ENCODE assay signal across 29 cellular contexts in the genomic region with DNA sequence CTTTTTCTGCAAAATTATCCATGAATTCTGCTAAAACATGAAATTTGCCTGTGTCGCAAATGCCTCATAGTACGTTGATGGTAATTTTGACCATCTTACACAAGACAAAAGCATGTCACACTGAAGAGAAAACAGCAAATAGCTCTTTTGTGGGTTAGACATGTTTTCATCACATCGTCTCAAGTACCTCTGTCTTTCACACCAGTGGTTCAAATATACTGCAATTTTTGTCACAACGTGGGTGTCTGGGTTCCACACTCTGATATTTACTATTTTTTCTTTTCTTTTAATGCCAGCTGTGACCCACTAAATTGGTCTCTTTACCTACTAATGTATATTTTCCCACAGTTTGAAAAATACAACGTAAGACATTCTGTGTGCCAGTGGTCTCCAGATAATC. TPM values are rescaled to one million over a fixed set of nuclear protein-coding genes. Genes with fewer than 3 reads are reported as not detected.
A peak's percentile ranks its signal among the peaks of the same experiment; 100 is the strongest.
DNase-seq lines count a peak whose midpoint lies in the region; ATAC-seq and TF ChIP-seq lines count a peak whose summit lies in the region.
"Had no signal": no experiment of that assay in that cellular context is flagged by ENCODE, and none has a peak within 500 bp of the region (broad histone marks: within the 10 kb centered on the region; RNA-seq: fewer than 3 reads in every experiment).

No MANE protein-coding gene starts in this region.

- peak overlapping the region in 6 of 8 donors; percentile 62 to 88 (median 76) for H3K27ac Mint-ChIP-seq in CD8-positive, alpha-beta memory T cell
- peak overlapping the region; percentile 50 to 53 for H3K27ac Mint-ChIP-seq in effector memory CD8-positive, alpha-beta T cell
- peak overlapping the region; percentile 90 to 97 for H3K27ac Mint-ChIP-seq in natural killer cell
- peak overlapping the region; percentile 18 for H3K27ac Mint-ChIP-seq in stimulated activated effector memory CD8-positive, alpha-beta T cell treated with anti-CD3 and anti-CD28 coated beads, Interleukin-12 subunit alpha, Interleukin-12 subunit beta, amount 100 ng/mL, for 72 hours
- H3K27ac Mint-ChIP-seq in activated naive CD8-positive, alpha-beta T cell treated with anti-CD3 and anti-CD28 coated beads for 36 hours: no peak overlapping the region
- no peak overlapping the region for H3K27ac Mint-ChIP-seq in nephron progenitor cell
- H3K27ac Mint-ChIP-seq: B cell; CD4-positive, alpha-beta T cell; CD8-positive, alpha-beta T cell had no signal

- intact Hi-C loops in natural killer cell (cut with micrococcal nuclease): loop anchor here (1.0 kb wide), 1 partner anchor 10 kb away; the partner anchor contains the start of gene KLRB1

- no peaks in the 10 kb centered on the region for H3K36me3 ChIP-seq in CD8-positive, alpha-beta memory T cell (ENCODE audit: insufficient read depth, low read length)
- H3K36me3 ChIP-seq: BLaER1 treated with 17β-estradiol and CSF1 and Interleukin-3, amounts not matched to agents 10 nM and 100 nM had no signal

- peak overlapping the region in 2 of 7 donors; percentile 35 to 47 for H3K4me3 Mint-ChIP-seq in CD8-positive, alpha-beta memory T cell
- H3K4me3 Mint-ChIP-seq in effector memory CD8-positive, alpha-beta T cell: no peak overlapping the region
- peak overlapping the region; percentile 74 for H3K4me3 Mint-ChIP-seq in natural killer cell
- peak overlapping the region; percentile 18 for H3K4me3 Mint-ChIP-seq in stimulated activated effector memory CD8-positive, alpha-beta T cell treated with anti-CD3 and anti-CD28 coated beads, Interleukin-12 subunit alpha, Interleukin-12 subunit beta, amount 100 ng/mL, for 72 hours
- no peak overlapping the region for H3K4me3 Mint-ChIP-seq in activated naive CD8-positive, alpha-beta T cell treated with anti-CD3 and anti-CD28 coated beads for 36 hours
- H3K4me3 Mint-ChIP-seq in nephron progenitor cell: no peak overlapping the region
- H3K4me3 Mint-ChIP-seq: B cell; CD4-positive, alpha-beta T cell; CD8-positive, alpha-beta T cell had no signal

- H3K9me3 Mint-ChIP-seq in CD8-positive, alpha-beta memory T cell: no peaks in the 10 kb centered on the region
- H3K9me3 Mint-ChIP-seq in effector memory CD8-positive, alpha-beta T cell: no peaks in the 10 kb centered on the region
- H3K9me3 Mint-ChIP-seq in natural killer cell: no peaks in the 10 kb centered on the region
- no peaks in the 10 kb centered on the region for H3K9me3 Mint-ChIP-seq in stimulated activated effector memory CD8-positive, alpha-beta T cell treated with anti-CD3 and anti-CD28 coated beads, Interleukin-12 subunit alpha, Interleukin-12 subunit beta, amount 100 ng/mL, for 72 hours
- H3K9me3 Mint-ChIP-seq in activated naive CD8-positive, alpha-beta T cell treated with anti-CD3 and anti-CD28 coated beads for 36 hours: no peaks in the 10 kb centered on the region
- H3K9me3 Mint-ChIP-seq in nephron progenitor cell: no peaks in the 10 kb centered on the region
- H3K9me3 Mint-ChIP-seq: CD4-positive, alpha-beta T cell; CD8-positive, alpha-beta T cell had no signal

- H3K27me3 Mint-ChIP-seq in CD8-positive, alpha-beta memory T cell: no peaks in the 10 kb centered on the region
- no peaks in the 10 kb centered on the region for H3K27me3 Mint-ChIP-seq in effector memory CD8-positive, alpha-beta T cell
- H3K27me3 Mint-ChIP-seq in natural killer cell (ENCODE audit: low read depth in 2 of 2): no peaks in the 10 kb centered on the region
- H3K27me3 Mint-ChIP-seq in activated naive CD8-positive, alpha-beta T cell treated with anti-CD3 and anti-CD28 coated beads for 36 hours: no peaks in the 10 kb centered on the region
- peaks cover 2% of the 10 kb centered on the region for H3K27me3 Mint-ChIP-seq in nephron progenitor cell (ENCODE audit: low read depth, poor library complexity)
- H3K27me3 Mint-ChIP-seq: B cell; CD4-positive, alpha-beta T cell had no signal

- H3K4me1 Mint-ChIP-seq in CD8-positive, alpha-beta memory T cell: peaks cover 20 to 38% (median 21%) of the 10 kb centered on the region in 3 donors
- H3K4me1 Mint-ChIP-seq in effector memory CD8-positive, alpha-beta T cell (ENCODE audit: low read depth in 2 of 2): peaks cover 0 to 10% of the 10 kb centered on the region in 2 donors
- H3K4me1 Mint-ChIP-seq in natural killer cell: peaks cover 48 to 76% of the 10 kb centered on the region in 2 donors
- peaks cover 17% of the 10 kb centered on the region for H3K4me1 Mint-ChIP-seq in stimulated activated effector memory CD8-positive, alpha-beta T cell treated with anti-CD3 and anti-CD28 coated beads, Interleukin-12 subunit alpha, Interleukin-12 subunit beta, amount 100 ng/mL, for 72 hours
- H3K4me1 Mint-ChIP-seq in activated naive CD8-positive, alpha-beta T cell treated with anti-CD3 and anti-CD28 coated beads for 36 hours: no peaks in the 10 kb centered on the region
- no peaks in the 10 kb centered on the region for H3K4me1 Mint-ChIP-seq in nephron progenitor cell
- H3K4me1 Mint-ChIP-seq: B cell had no signal

- peaks cover 3 to 48% (median 30%) of the 10 kb centered on the region in 3 donors for H3K36me3 Mint-ChIP-seq in CD8-positive, alpha-beta memory T cell
- peaks cover 43% of the 10 kb centered on the region for H3K36me3 Mint-ChIP-seq in effector memory CD8-positive, alpha-beta T cell (ENCODE audit: insufficient read depth)
- H3K36me3 Mint-ChIP-seq in natural killer cell (peaks cover 63% of the 10 kb centered on the region), nephron progenitor cell (ENCODE audit: low read depth) (no peaks in the 10 kb centered on the region)
- peaks cover 67% of the 10 kb centered on the region for H3K36me3 Mint-ChIP-seq in stimulated activated effector memory CD8-positive, alpha-beta T cell treated with anti-CD3 and anti-CD28 coated beads, Interleukin-12 subunit alpha, Interleukin-12 subunit beta, amount 100 ng/mL, for 72 hours
- no peaks in the 10 kb centered on the region for H3K36me3 Mint-ChIP-seq in activated naive CD8-positive, alpha-beta T cell treated with anti-CD3 and anti-CD28 coated beads for 36 hours

- no peaks in the 10 kb centered on the region for H3K9me3 ChIP-seq in CD8-positive, alpha-beta memory T cell (ENCODE audit: low read length)
- H3K9me3 ChIP-seq: A549; BLaER1 treated with 17β-estradiol and CSF1 and Interleukin-3, amounts not matched to agents 10 nM and 100 nM had no signal

- CTCF ChIA-PET in CD8-positive, alpha-beta memory T cell (lab: Charles Lee): interaction anchor here (1.2 kb wide), 1 partner anchor 111 kb away, joined by 3 read pairs; no protein-coding TSS in a partner anchor

- POLR2A ChIA-PET in CD8-positive, alpha-beta memory T cell (lab: Charles Lee): no interaction called here

- no peaks in the 10 kb centered on the region for H3K4me1 ChIP-seq in CD8-positive, alpha-beta memory T cell (ENCODE audit: insufficient read depth, low read length)
- H3K4me1 ChIP-seq: A549; BLaER1 treated with 17β-estradiol and CSF1 and Interleukin-3, amounts not matched to agents 10 nM and 100 nM had no signal

- ATAC-seq in effector memory CD8-positive, alpha-beta T cell (replicated peaks): peak; percentile 21
- ATAC-seq in natural killer cell: peak; percentile 87 to 96 (median 92)
- ATAC-seq in stimulated activated effector memory CD8-positive, alpha-beta T cell treated with anti-CD3 and anti-CD28 coated beads, Interleukin-12 subunit alpha, Interleukin-12 subunit beta, amount 100 ng/mL, for 72 hours: no peak
- ATAC-seq in GM21723 (IDR thresholded peaks at IDR 0.05; ENCODE audit: unreplicated experiment): no peak
- ATAC-seq in esophagus mucosa: no peak
- ATAC-seq: A549; CD8-positive, alpha-beta T cell; GM12878 had no signal

- no peak for TF ChIP-seq CTCF in natural killer cell (IDR thresholded peaks at IDR 0.05)
- no peak for TF ChIP-seq CTCF in nephron progenitor cell (IDR thresholded peaks at IDR 0.05)

- H3K27ac ChIP-seq in CD8-positive, alpha-beta memory T cell (ENCODE audit: low read depth, low read length): no peak overlapping the region
- H3K27ac ChIP-seq: 22Rv1; A549; BLaER1 treated with 17β-estradiol and CSF1 and Interleukin-3, amounts not matched to agents 10 nM and 100 nM; C4-2B had no signal

- H3K27me3 ChIP-seq in CD8-positive, alpha-beta memory T cell (ENCODE audit: insufficient read depth, low read length, poor library complexity, severe bottlenecking): no peaks in the 10 kb centered on the region
- H3K27me3 ChIP-seq: BLaER1 treated with 17β-estradiol and CSF1 and Interleukin-3, amounts not matched to agents 10 nM and 100 nM had no signal

- H3K4me3 ChIP-seq in CD8-positive, alpha-beta memory T cell (ENCODE audit: low read length): no peak overlapping the region
- H3K4me3 ChIP-seq: A549; BLaER1 treated with 17β-estradiol and CSF1 and Interleukin-3, amounts not matched to agents 10 nM and 100 nM; GM12878 had no signal

- no peak for DNase-seq in CD8-positive, alpha-beta memory T cell
- DNase-seq in effector memory CD8-positive, alpha-beta T cell: no peak
- DNase-seq in natural killer cell (no peak), nephron progenitor cell (no peak)
- DNase-seq in stimulated activated effector memory CD8-positive, alpha-beta T cell treated with anti-CD3 and anti-CD28 coated beads, Interleukin-12 subunit alpha, Interleukin-12 subunit beta, amount 100 ng/mL, for 72 hours (ENCODE audit: low spot score in 2 of 2): no peak
- DNase-seq in activated naive CD8-positive, alpha-beta T cell treated with anti-CD3 and anti-CD28 coated beads for 36 hours: no peak
- DNase-seq: AML-193; CD4-positive, alpha-beta T cell; CD8-positive, alpha-beta T cell; COR-L47; DMS 273 treated with DMSO at 0.1 percent for 48 hours; DMS153; DMS53; DMS79; DND-41; EL; GDM1 had no signal

RNA-seq across cellular contexts. Expression of gene KLRB1, which starts 10.4 kb away (rescaled TPM):
- 1 to 10 TPM; 7.6 TPM for total RNA-seq in CD8-positive, alpha-beta memory T cell
- 249 TPM for polyA plus RNA-seq in CD8-positive, alpha-beta memory T cell
- total RNA-seq in natural killer cell: 100 to 1,000 TPM; 194 to 310 (median 216) TPM
- not detected for total RNA-seq in activated naive CD8-positive, alpha-beta T cell treated with anti-CD3 and anti-CD28 coated beads for 36 hours
- 0.56 TPM for total RNA-seq in esophagus mucosa
- total RNA-seq: A172, B cell, Daoy, G401, GM12878 had no signal
- polyA plus RNA-seq: A549, BJ, GM12878 had no signal

Comparison
In these comparisons a context has a peak if more than half of its experiments do, and no peak if none do; other contexts are left out.
1. H3K27ac Mint-ChIP-seq: peak in CD8-positive, alpha-beta memory T cell (6 of 8), effector memory CD8-positive, alpha-beta T cell (2 of 2), natural killer cell (2 of 2) and stimulated activated effector memory CD8-positive, alpha-beta T cell treated with anti-CD3 and anti-CD28 coated beads, Interleukin-12 subunit alpha, Interleukin-12 subunit beta, amount 100 ng/mL, for 72 hours (single experiment); none in activated naive CD8-positive, alpha-beta T cell treated with anti-CD3 and anti-CD28 coated beads for 36 hours (single experiment) and nephron progenitor cell (single experiment).
2. H3K4me3 Mint-ChIP-seq: peak in natural killer cell (single experiment) and stimulated activated effector memory CD8-positive, alpha-beta T cell treated with anti-CD3 and anti-CD28 coated beads, Interleukin-12 subunit alpha, Interleukin-12 subunit beta, amount 100 ng/mL, for 72 hours (single experiment); none in effector memory CD8-positive, alpha-beta T cell (0 of 2), activated naive CD8-positive, alpha-beta T cell treated with anti-CD3 and anti-CD28 coated beads for 36 hours (single experiment) and nephron progenitor cell (single experiment).
3. ATAC-seq: peak in effector memory CD8-positive, alpha-beta T cell (single experiment) and natural killer cell (3 of 3); none in stimulated activated effector memory CD8-positive, alpha-beta T cell treated with anti-CD3 and anti-CD28 coated beads, Interleukin-12 subunit alpha, Interleukin-12 subunit beta, amount 100 ng/mL, for 72 hours (single experiment), GM21723 (single experiment) and esophagus mucosa (single experiment).
4. RNA of gene KLRB1, which starts 10.4 kb away (total RNA-seq): 194 to 310 TPM in natural killer cell; 7.6 TPM in CD8-positive, alpha-beta memory T cell, 0.56 TPM in esophagus mucosa (single experiment) and not detected in activated naive CD8-positive, alpha-beta T cell treated with anti-CD3 and anti-CD28 coated beads for 36 hours; every median in the first group is over 10 times any median in the second.